In the genomic region with DNA sequence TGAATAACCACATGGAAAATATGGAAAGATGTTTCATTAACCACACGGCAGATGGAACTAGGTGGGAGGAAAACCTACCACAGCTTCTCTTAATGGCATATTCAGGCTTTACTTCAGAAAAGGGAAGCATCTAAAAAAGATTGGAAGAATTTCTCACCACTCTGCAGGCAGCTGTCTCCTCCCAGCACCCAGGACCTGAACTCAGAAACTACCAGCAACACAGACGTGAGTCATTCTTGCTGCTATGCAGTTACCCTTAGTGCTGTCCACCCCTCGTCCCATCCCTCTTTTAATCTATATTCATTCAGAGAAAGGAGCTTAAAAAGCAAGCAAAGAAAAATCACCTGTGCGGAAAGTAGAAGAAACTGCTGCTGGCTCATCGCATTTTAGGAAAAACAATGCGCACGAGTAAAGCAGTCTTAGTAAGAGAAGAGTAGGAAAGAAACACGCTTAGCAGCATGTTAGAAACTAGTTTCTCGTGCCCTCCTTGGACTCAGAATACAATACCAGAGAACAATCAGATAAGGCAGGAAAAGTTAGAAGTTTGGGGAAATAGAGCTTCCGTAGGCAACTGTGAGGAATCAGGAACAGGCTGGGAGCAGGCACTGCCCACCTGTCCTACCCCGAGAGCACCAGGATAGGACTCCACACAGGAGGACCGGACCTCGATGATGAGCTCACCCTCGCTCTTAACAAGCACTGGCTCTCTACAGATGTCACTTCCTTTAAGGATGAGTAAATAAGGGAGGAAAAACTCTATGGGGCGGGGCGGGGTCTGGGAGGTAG, we compare ENCODE assay signal across 8 cellular contexts.
A peak's percentile ranks its signal among the peaks of the same experiment; 100 is the strongest.
DNase-seq lines count a peak whose midpoint lies in the region; FAIRE-seq and TF ChIP-seq lines count a peak whose summit lies in the region.

No MANE protein-coding gene starts in this region.

- TF ChIP-seq CTCF in fibroblast of mammary gland (conservative IDR thresholded peaks at IDR 0.05; ENCODE audit: control insufficient read depth, insufficient read depth, low read depth, low read length): no peak

- H3K4me3 ChIP-seq in fibroblast of mammary gland (ENCODE audit: control insufficient read depth, low read depth, low read length): no peak overlapping the region

- DNase-seq in EH (ENCODE audit: low read depth): peak; percentile 61
- peak; percentile 49 for DNase-seq in H54 (ENCODE audit: insufficient read length, low spot score)
- DNase-seq in RKO (ENCODE audit: low spot score): peak; percentile 94
- peak; percentile 21 for DNase-seq in fibroblast of mammary gland (ENCODE audit: low read depth)
- no peak for DNase-seq in GDM1 (lab: John Stamatoyannopoulos, UW)
- DNase-seq in NCI-H446 (lab: John Stamatoyannopoulos, UW): no peak
- no peak for DNase-seq in amniotic stem cell (lab: John Stamatoyannopoulos, UW)
- DNase-seq in NCI-H2171 treated with DMSO at 0.1 percent for 48 hours (lab: John Stamatoyannopoulos, UW): no peak

- no peak for FAIRE-seq in H54 (lab: Jason Lieb, UNC)

- TF ChIP-seq POLR2A in H54 (IDR thresholded peaks at IDR 0.05; ENCODE audit: low read depth, low read length): 0 out of 2 replicates have a peak, but pooled peaks have one; percentile 17

Comparison
In these comparisons a context has a peak if more than half of its experiments do, and no peak if none do; other contexts are left out.
1. DNase-seq: peak in EH (single experiment), H54 (single experiment), RKO (single experiment) and fibroblast of mammary gland (single experiment); none in GDM1 (single experiment), NCI-H446 (0 of 2), amniotic stem cell (single experiment) and NCI-H2171 treated with DMSO at 0.1 percent for 48 hours (single experiment).